1 cellular context compared by ENCODE assay signal in genomic region chr6:2782825-2783187, GRCh38.
TF ChIP-seq lines count a peak whose summit lies in the region.

No MANE protein-coding gene starts in this region.

TF ChIP-seq in K562, 482 proteins besides CTCF, POLR2A, EP300 and RAD21:
- TF ChIP-seq TRIM24 (IDR thresholded peaks at IDR 0.05) (no peak), CXXC5 (CRISPR knock-in tag; IDR thresholded peaks at IDR 0.05) (0 out of 2 replicates have a peak, but pooled peaks have one; percentile 6), BHLHE40 (IDR thresholded peaks at IDR 0.05; ENCODE audit: low read length) (no peak), MTA1 (IDR thresholded peaks at IDR 0.05; ENCODE audit: borderline replicate concordance) (no peak), JUN (IDR thresholded peaks at IDR 0.05; ENCODE audit: borderline replicate concordance, low read depth, low read length) (no peak), JUN (CRISPR knock-in tag; IDR thresholded peaks at IDR 0.05; ENCODE audit: borderline replicate concordance) (0 out of 2 replicates have a peak, but pooled peaks have one; percentile 52), BMI1 (IDR thresholded peaks at IDR 0.05; ENCODE audit: low read length) (no peak), BRD4 (IDR thresholded peaks at IDR 0.05) (no peak), TFAM (CRISPR knock-in tag; conservative IDR thresholded peaks at IDR 0.05) (no peak), MECOM (CRISPR knock-in tag; IDR thresholded peaks at IDR 0.05) (no peak), RBBP5 (IDR thresholded peaks at IDR 0.05; ENCODE audit: borderline replicate concordance, insufficient read depth, low read length, poor library complexity, severe bottlenecking) (peak; percentile 11), NFIX (CRISPR knock-in tag; IDR thresholded peaks at IDR 0.05; ENCODE audit: low read depth) (no peak), L3MBTL2 (IDR thresholded peaks at IDR 0.05) (no peak), ZNF133 (CRISPR knock-in tag; IDR thresholded peaks at IDR 0.05) (no peak), ZNF3 (CRISPR knock-in tag; IDR thresholded peaks at IDR 0.05) (no peak), CUX1 (CRISPR knock-in tag; IDR thresholded peaks at IDR 0.05) (no peak)
- TF ChIP-seq, protein P1, sequence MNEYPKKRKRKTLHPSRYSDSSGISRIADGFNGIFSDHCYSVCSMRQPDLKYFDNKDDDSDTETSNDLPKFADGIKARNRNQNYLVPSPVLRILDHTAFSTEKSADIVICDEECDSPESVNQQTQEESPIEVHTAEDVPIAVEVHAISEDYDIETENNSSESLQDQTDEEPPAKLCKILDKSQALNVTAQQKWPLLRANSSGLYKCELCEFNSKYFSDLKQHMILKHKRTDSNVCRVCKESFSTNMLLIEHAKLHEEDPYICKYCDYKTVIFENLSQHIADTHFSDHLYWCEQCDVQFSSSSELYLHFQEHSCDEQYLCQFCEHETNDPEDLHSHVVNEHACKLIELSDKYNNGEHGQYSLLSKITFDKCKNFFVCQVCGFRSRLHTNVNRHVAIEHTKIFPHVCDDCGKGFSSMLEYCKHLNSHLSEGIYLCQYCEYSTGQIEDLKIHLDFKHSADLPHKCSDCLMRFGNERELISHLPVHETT (CRISPR knock-in tag; conservative IDR thresholded peaks at IDR 0.05 in 1 of 2, IDR thresholded peaks at IDR 0.05 in 1 of 2), result no peak
- TF ChIP-seq, protein P2, sequence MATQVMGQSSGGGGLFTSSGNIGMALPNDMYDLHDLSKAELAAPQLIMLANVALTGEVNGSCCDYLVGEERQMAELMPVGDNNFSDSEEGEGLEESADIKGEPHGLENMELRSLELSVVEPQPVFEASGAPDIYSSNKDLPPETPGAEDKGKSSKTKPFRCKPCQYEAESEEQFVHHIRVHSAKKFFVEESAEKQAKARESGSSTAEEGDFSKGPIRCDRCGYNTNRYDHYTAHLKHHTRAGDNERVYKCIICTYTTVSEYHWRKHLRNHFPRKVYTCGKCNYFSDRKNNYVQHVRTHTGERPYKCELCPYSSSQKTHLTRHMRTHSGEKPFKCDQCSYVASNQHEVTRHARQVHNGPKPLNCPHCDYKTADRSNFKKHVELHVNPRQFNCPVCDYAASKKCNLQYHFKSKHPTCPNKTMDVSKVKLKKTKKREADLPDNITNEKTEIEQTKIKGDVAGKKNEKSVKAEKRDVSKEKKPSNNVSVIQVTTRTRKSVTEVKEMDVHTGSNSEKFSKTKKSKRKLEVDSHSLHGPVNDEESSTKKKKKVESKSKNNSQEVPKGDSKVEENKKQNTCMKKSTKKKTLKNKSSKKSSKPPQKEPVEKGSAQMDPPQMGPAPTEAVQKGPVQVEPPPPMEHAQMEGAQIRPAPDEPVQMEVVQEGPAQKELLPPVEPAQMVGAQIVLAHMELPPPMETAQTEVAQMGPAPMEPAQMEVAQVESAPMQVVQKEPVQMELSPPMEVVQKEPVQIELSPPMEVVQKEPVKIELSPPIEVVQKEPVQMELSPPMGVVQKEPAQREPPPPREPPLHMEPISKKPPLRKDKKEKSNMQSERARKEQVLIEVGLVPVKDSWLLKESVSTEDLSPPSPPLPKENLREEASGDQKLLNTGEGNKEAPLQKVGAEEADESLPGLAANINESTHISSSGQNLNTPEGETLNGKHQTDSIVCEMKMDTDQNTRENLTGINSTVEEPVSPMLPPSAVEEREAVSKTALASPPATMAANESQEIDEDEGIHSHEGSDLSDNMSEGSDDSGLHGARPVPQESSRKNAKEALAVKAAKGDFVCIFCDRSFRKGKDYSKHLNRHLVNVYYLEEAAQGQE (CRISPR knock-in tag; IDR thresholded peaks at IDR 0.05; ENCODE audit: low read depth), result no peak
- TF ChIP-seq, protein P3, sequence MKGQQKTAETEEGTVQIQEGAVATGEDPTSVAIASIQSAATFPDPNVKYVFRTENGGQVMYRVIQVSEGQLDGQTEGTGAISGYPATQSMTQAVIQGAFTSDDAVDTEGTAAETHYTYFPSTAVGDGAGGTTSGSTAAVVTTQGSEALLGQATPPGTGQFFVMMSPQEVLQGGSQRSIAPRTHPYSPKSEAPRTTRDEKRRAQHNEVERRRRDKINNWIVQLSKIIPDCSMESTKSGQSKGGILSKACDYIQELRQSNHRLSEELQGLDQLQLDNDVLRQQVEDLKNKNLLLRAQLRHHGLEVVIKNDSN (CRISPR knock-in tag; IDR thresholded peaks at IDR 0.05), result 0 out of 2 replicates have a peak, but pooled peaks have one; percentile 22
